Comparison of ENCODE assay signal across 12 cellular contexts in genomic region chr6:129448965-129449364, GRCh38.
DNase-seq lines count a peak whose midpoint lies in the region; ATAC-seq and TF ChIP-seq lines count a peak whose summit lies in the region.
"Had no signal": no experiment of that assay in that cellular context is flagged by ENCODE, and none has a peak within 500 bp of the region (broad histone marks: within the 10 kb centered on the region; RNA-seq: fewer than 3 reads in every experiment).

No MANE protein-coding gene starts in this region.

- peak; percentile 99 for ATAC-seq in GM19025 (IDR thresholded peaks at IDR 0.05; ENCODE audit: low read depth, unreplicated experiment)
- peak; percentile 100 for ATAC-seq in HG02588 (IDR thresholded peaks at IDR 0.05; ENCODE audit: unreplicated experiment)
- peak; percentile 100 for ATAC-seq in HG03432 (IDR thresholded peaks at IDR 0.05; ENCODE audit: unreplicated experiment)
- ATAC-seq: sciatic nerve had no signal

- peak; percentile 61 for DNase-seq in GM10248 (ENCODE audit: extremely low spot score)
- DNase-seq in NCI-H510A (lab: John Stamatoyannopoulos, UW) = no peak
- DNase-seq in stimulated activated CD4-positive, alpha-beta T cell treated with anti-CD3 and anti-CD28 coated beads, Interleukin-1b, Interleukin-23, amount 100 ng/mL, for 48 hours = no peak
- DNase-seq in NCI-H2029 (lab: John Stamatoyannopoulos, UW) = no peak
- DNase-seq in LoVo (ENCODE audit: low spot score) = no peak
- DNase-seq: BE2C, dermis blood vessel endothelial cell, NCI-H2227 treated with DMSO at 0.1 percent for 48 hours had no signal

- CTCF ChIA-PET in GM10248 (lab: Yijun Ruan, JAX) = no interaction called here

- POLR2A ChIA-PET in GM10248 (lab: Yijun Ruan, JAX) = no interaction called here

- no peak for TF ChIP-seq CTCF in GM10248 (IDR thresholded peaks at IDR 0.05; ENCODE audit: control extremely low read depth, extremely low read depth, low read depth, missing control alignments)
